ENCODE assay signal across 1 cellular context in the genomic region with DNA sequence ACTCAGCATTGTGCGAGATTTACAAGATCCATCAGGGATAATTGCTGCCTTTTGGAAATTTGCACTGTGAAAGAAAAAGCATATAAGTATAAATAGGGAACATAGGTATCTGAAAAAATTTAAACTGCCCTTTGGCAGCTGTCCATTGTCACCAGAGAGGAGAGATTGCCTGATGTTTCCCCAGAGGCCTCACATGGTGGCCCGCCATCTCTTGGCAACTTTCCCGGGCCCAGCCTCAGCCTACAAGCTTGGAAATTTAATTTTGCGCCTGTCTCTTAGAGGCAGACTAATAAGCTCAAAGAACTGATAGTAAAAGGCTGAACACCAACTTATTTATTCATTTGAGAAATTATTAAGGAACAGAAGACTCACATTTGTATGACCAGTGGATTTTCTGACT.
TF ChIP-seq lines count a peak whose summit lies in the region.

No MANE protein-coding gene starts in this region.

TF ChIP-seq in HepG2, 621 proteins besides CTCF, POLR2A, EP300 and RAD21:
- no peak for TF ChIP-seq ZNF460 (CRISPR knock-in tag; IDR thresholded peaks at IDR 0.05; ENCODE audit: borderline replicate concordance)
- no peak for TF ChIP-seq ZNF720 (CRISPR knock-in tag; IDR thresholded peaks at IDR 0.05)
TF ChIP-seq in HepG2: peak in this region for 0.
